In genomic region chr2:25386662-25387478, GRCh38 we compare ENCODE assay signal across 28 cellular contexts. TPM values are rescaled to one million over a fixed set of nuclear protein-coding genes. Genes with fewer than 3 reads are reported as not detected.
DNase-seq lines count a peak whose midpoint lies in the region; ATAC-seq and FAIRE-seq lines count a peak whose summit lies in the region.
"Had no signal": no experiment of that assay in that cellular context is flagged by ENCODE, and none has a peak within 500 bp of the region (broad histone marks: within the 10 kb centered on the region; RNA-seq: fewer than 3 reads in every experiment).

No MANE protein-coding gene starts in this region.

- H3K9me3 ChIP-seq in CD4-positive, CD25-positive, alpha-beta regulatory T cell (ENCODE audit: control insufficient read depth in 2 of 2, low read length in 2 of 2): no peaks in the 10 kb centered on the region
- H3K9me3 ChIP-seq: breast epithelium, MG63, right atrium auricular region, suprapubic skin had no signal

- H3K4me1 ChIP-seq in CD4-positive, CD25-positive, alpha-beta regulatory T cell (ENCODE audit: control insufficient read depth, insufficient read depth, low read length, poor library complexity, severe bottlenecking): no peaks in the 10 kb centered on the region
- H3K4me1 ChIP-seq: breast epithelium, right atrium auricular region had no signal

- POLR2A ChIA-PET in activated CD4-positive, alpha-beta T cell treated with anti-CD3 and anti-CD28 coated beads for 36 hours (lab: Charles Lee): interaction anchor here (0.6 kb wide), 1 partner anchor 90 kb away, joined by 3 read pairs; no protein-coding TSS in a partner anchor

- peaks cover 10% of the 10 kb centered on the region for H3K4me1 Mint-ChIP-seq in activated CD4-positive, alpha-beta T cell treated with anti-CD3 and anti-CD28 coated beads for 36 hours
- peaks cover 0 to 16% (median 7%) of the 10 kb centered on the region in 4 donors for H3K4me1 Mint-ChIP-seq in CD4-positive, CD25-positive, alpha-beta regulatory T cell
- H3K4me1 Mint-ChIP-seq in activated T-helper 17 cell treated with anti-CD3 and anti-CD28 coated beads, Interleukin-2, amount 50 U/mL, for 72 hours: peaks cover 4% of the 10 kb centered on the region
- H3K4me1 Mint-ChIP-seq in naive B cell: peaks cover 8 to 14% (median 9%) of the 10 kb centered on the region in 3 donors

- H3K27me3 Mint-ChIP-seq in activated CD4-positive, alpha-beta T cell treated with anti-CD3 and anti-CD28 coated beads for 36 hours: no peaks in the 10 kb centered on the region
- H3K27me3 Mint-ChIP-seq in CD4-positive, CD25-positive, alpha-beta regulatory T cell: no peaks in the 10 kb centered on the region
- no peaks in the 10 kb centered on the region for H3K27me3 Mint-ChIP-seq in activated T-helper 17 cell treated with anti-CD3 and anti-CD28 coated beads, Interleukin-2, amount 50 U/mL, for 72 hours
- no peaks in the 10 kb centered on the region for H3K27me3 Mint-ChIP-seq in naive B cell
- H3K27me3 Mint-ChIP-seq: CD4-positive, alpha-beta T cell had no signal

- no peak for FAIRE-seq in urothelium cell line (lab: Jason Lieb, UNC)
- FAIRE-seq: A204.1, small intestine had no signal

- H3K27me3 ChIP-seq in CD4-positive, CD25-positive, alpha-beta regulatory T cell (ENCODE audit: control insufficient read depth, insufficient read depth, low read length): no peaks in the 10 kb centered on the region
- H3K27me3 ChIP-seq: breast epithelium, MG63, right atrium auricular region, suprapubic skin had no signal

- intact Hi-C loops in activated CD4-positive, alpha-beta T cell treated with anti-CD3 and anti-CD28 coated beads for 36 hours (cut with DNase I, micrococcal nuclease): no loop called here

- DNase-seq in activated CD4-positive, alpha-beta T cell treated with anti-CD3 and anti-CD28 coated beads for 36 hours: no peak
- no peak for DNase-seq in activated CD4-positive, alpha-beta T cell treated with anti-CD3 and anti-CD28 coated beads for 1 hour
- DNase-seq in CD4-positive, CD25-positive, alpha-beta regulatory T cell: peak in 1 of 3 donors; percentile 38
- DNase-seq in naive B cell (no peak), urothelium cell line (ENCODE audit: low spot score) (no peak), glomerular visceral epithelial cell (ENCODE audit: extremely low spot score) (no peak)
- DNase-seq: activated CD8-positive, alpha-beta memory T cell treated with anti-CD3 and anti-CD28 coated beads, Interleukin-2, amount 50 U/mL, for 4 hours; activated naive CD4-positive, alpha-beta T cell treated with anti-CD3 and anti-CD28 coated beads, Interleukin-2, amount 50 U/mL, for 16 hours; anterior cingulate cortex; CD4-positive, alpha-beta T cell; hypothalamus; KG1; left cardiac atrium; mammary epithelial cell; MG63; NCI-H1105; NCI-H187; NCI-H2171 treated with DMSO at 0.1 percent for 48 hours; NCI-H510A; small intestine; stimulated activated naive CD4-positive, alpha-beta T cell treated with Interleukin-2 at 50 U/mL for 16 hours had no signal

- peaks cover 9% of the 10 kb centered on the region for H3K36me3 Mint-ChIP-seq in activated CD4-positive, alpha-beta T cell treated with anti-CD3 and anti-CD28 coated beads for 36 hours (ENCODE audit: low read depth)
- H3K36me3 Mint-ChIP-seq in CD4-positive, CD25-positive, alpha-beta regulatory T cell: peaks cover 45% of the 10 kb centered on the region
- peaks cover 11% of the 10 kb centered on the region for H3K36me3 Mint-ChIP-seq in activated T-helper 17 cell treated with anti-CD3 and anti-CD28 coated beads, Interleukin-2, amount 50 U/mL, for 72 hours (ENCODE audit: low read depth)
- peaks cover 10 to 37% of the 10 kb centered on the region in 2 donors for H3K36me3 Mint-ChIP-seq in naive B cell

- ATAC-seq in activated CD4-positive, alpha-beta T cell treated with anti-CD3 and anti-CD28 coated beads for 36 hours: no peak
- no peak for ATAC-seq in CD4-positive, CD25-positive, alpha-beta regulatory T cell (ENCODE audit: low read depth in 2 of 2)
- ATAC-seq in activated T-helper 17 cell treated with anti-CD3 and anti-CD28 coated beads, Interleukin-2, amount 50 U/mL, for 72 hours (replicated peaks): no peak
- no peak for ATAC-seq in naive B cell (ENCODE audit: low read depth in 2 of 2)
- ATAC-seq in GM21381 (IDR thresholded peaks at IDR 0.05; ENCODE audit: unreplicated experiment): no peak
- ATAC-seq: left cardiac atrium had no signal

- no peaks in the 10 kb centered on the region for H3K9me3 Mint-ChIP-seq in activated CD4-positive, alpha-beta T cell treated with anti-CD3 and anti-CD28 coated beads for 36 hours (ENCODE audit: low read depth)
- peaks cover 0 to 2% (median 0%) of the 10 kb centered on the region in 7 donors for H3K9me3 Mint-ChIP-seq in CD4-positive, CD25-positive, alpha-beta regulatory T cell
- no peaks in the 10 kb centered on the region for H3K9me3 Mint-ChIP-seq in activated T-helper 17 cell treated with anti-CD3 and anti-CD28 coated beads, Interleukin-2, amount 50 U/mL, for 72 hours
- no peaks in the 10 kb centered on the region for H3K9me3 Mint-ChIP-seq in naive B cell
- H3K9me3 Mint-ChIP-seq: CD4-positive, alpha-beta T cell had no signal

- H3K36me3 ChIP-seq in CD4-positive, CD25-positive, alpha-beta regulatory T cell (ENCODE audit: control insufficient read depth, insufficient read depth, low read length): peaks cover 10% of the 10 kb centered on the region
- H3K36me3 ChIP-seq: breast epithelium, MG63, right atrium auricular region had no signal

- CTCF ChIA-PET in activated CD4-positive, alpha-beta T cell treated with anti-CD3 and anti-CD28 coated beads for 36 hours (lab: Charles Lee): interaction anchor here (0.6 to 2.5 kb wide), 2 partner anchors 10 to 16 kb away, joined by 3 to 16 read pairs; no protein-coding TSS in a partner anchor

- no peak overlapping the region for H3K4me3 ChIP-seq in CD4-positive, CD25-positive, alpha-beta regulatory T cell (ENCODE audit: low read depth, low read length)
- H3K4me3 ChIP-seq: breast epithelium, MG63, right atrium auricular region, suprapubic skin had no signal

- peak overlapping the region; percentile 9 for H3K27ac Mint-ChIP-seq in activated CD4-positive, alpha-beta T cell treated with anti-CD3 and anti-CD28 coated beads for 36 hours
- peak overlapping the region in 2 of 3 donors; percentile 57 to 61 for H3K27ac Mint-ChIP-seq in CD4-positive, CD25-positive, alpha-beta regulatory T cell
- peak overlapping the region; percentile 53 for H3K27ac Mint-ChIP-seq in activated T-helper 17 cell treated with anti-CD3 and anti-CD28 coated beads, Interleukin-2, amount 50 U/mL, for 72 hours
- H3K27ac Mint-ChIP-seq in naive B cell: peak overlapping the region in 5 of 6 donors; percentile 2 to 78 (median 51)
- H3K27ac Mint-ChIP-seq: activated T-helper 1 cell treated with anti-CD3 and anti-CD28 coated beads, Interleukin-12 subunit alpha, Interleukin-12 subunit beta, Interleukin-2, Interleukin-4 antibody, amounts not matched to agents 30 ng/mL and 10 ng/mL and 1 ng/mL, durations not matched to agents 14 hours and 24 hours and 36 hours; CD4-positive, alpha-beta T cell had no signal

- H3K4me3 Mint-ChIP-seq in activated CD4-positive, alpha-beta T cell treated with anti-CD3 and anti-CD28 coated beads for 36 hours: no peak overlapping the region
- H3K4me3 Mint-ChIP-seq in CD4-positive, CD25-positive, alpha-beta regulatory T cell: peak overlapping the region in 1 of 4 donors; percentile 50
- no peak overlapping the region for H3K4me3 Mint-ChIP-seq in activated T-helper 17 cell treated with anti-CD3 and anti-CD28 coated beads, Interleukin-2, amount 50 U/mL, for 72 hours
- no peak overlapping the region for H3K4me3 Mint-ChIP-seq in naive B cell
- H3K4me3 Mint-ChIP-seq: activated T-helper 1 cell treated with anti-CD3 and anti-CD28 coated beads, Interleukin-12 subunit alpha, Interleukin-12 subunit beta, Interleukin-2, Interleukin-4 antibody, amounts not matched to agents 30 ng/mL and 10 ng/mL and 1 ng/mL, durations not matched to agents 14 hours and 24 hours and 36 hours; CD4-positive, alpha-beta T cell had no signal

- H3K27ac ChIP-seq in CD4-positive, CD25-positive, alpha-beta regulatory T cell (ENCODE audit: insufficient read depth, low read length, poor library complexity, severe bottlenecking): no peak overlapping the region
- H3K27ac ChIP-seq: breast epithelium, right atrium auricular region, suprapubic skin had no signal

RNA-seq across cellular contexts. Expression of gene DNMT3A, which starts 45.1 kb away (rescaled TPM):
- total RNA-seq in activated CD4-positive, alpha-beta T cell treated with anti-CD3 and anti-CD28 coated beads for 36 hours: 10 to 100 TPM; 62.3 to 76.2 TPM
- 81.0 TPM for total RNA-seq in CD4-positive, CD25-positive, alpha-beta regulatory T cell
- 10 to 100 TPM in 3 of 4 donors, 1 to 10 TPM in 1; 8.1 to 14.4 (median 11.9) TPM for polyA plus RNA-seq in CD4-positive, CD25-positive, alpha-beta regulatory T cell
- total RNA-seq in activated T-helper 17 cell treated with anti-CD3 and anti-CD28 coated beads, Interleukin-2, amount 50 U/mL, for 72 hours: 10 to 100 TPM; 55.2 to 64.6 TPM
- 10 to 100 TPM in 2 of 6 donors, 1 to 10 TPM in 4; 7.3 to 14.0 (median 8.5) TPM for polyA plus RNA-seq in naive B cell (ENCODE audit: low read depth in 6 of 6)

Comparison
In these comparisons a context has a peak if more than half of its experiments do, and no peak if none do; other contexts are left out.
1. H3K27ac Mint-ChIP-seq: peak in every context shown above with its lines; median percentile 59 in CD4-positive, CD25-positive, alpha-beta regulatory T cell; 53 in activated T-helper 17 cell treated with anti-CD3 and anti-CD28 coated beads, Interleukin-2, amount 50 U/mL, for 72 hours; 51 in naive B cell; 9 in activated CD4-positive, alpha-beta T cell treated with anti-CD3 and anti-CD28 coated beads for 36 hours.